ENCODE assay signal across 14 cellular contexts in the genomic region with DNA sequence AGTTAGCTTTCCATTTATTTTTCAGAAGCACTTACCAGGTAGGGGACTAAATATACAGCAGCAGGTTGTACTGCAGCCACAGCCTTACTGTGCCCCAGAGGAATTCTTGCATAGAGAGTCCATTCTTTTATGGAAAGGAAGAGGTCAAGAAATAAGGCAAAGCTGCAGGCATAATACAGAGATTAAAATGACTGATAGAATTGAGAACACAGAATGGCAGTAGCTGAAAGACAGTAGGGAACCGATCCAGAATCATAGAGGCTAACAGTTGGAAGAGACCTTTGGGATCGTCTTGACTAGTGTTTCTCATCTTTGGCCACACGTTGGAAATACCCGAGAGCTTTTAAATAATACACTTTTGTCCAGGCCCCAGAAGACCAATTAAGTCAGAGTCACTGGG.
DNase-seq lines count a peak whose midpoint lies in the region; ATAC-seq lines count a peak whose summit lies in the region.
"Had no signal": no experiment of that assay in that cellular context is flagged by ENCODE, and none has a peak within 500 bp of the region (broad histone marks: within the 10 kb centered on the region; RNA-seq: fewer than 3 reads in every experiment).

No MANE protein-coding gene starts in this region.

- no peak overlapping the region for H3K4me3 ChIP-seq in BLaER1 treated with 17β-estradiol and CSF1 and Interleukin-3, amounts not matched to agents 10 nM and 100 nM
- no peak overlapping the region for H3K4me3 ChIP-seq in neuronal stem cell (ENCODE audit: low read length in 2 of 2)
- H3K4me3 ChIP-seq: GM12878 had no signal

- H3K27ac ChIP-seq in BLaER1 treated with 17β-estradiol and CSF1 and Interleukin-3, amounts not matched to agents 10 nM and 100 nM, result peak overlapping the region in 8 of 11 experiments; percentile 59 to 83 (median 76); a peak in 13 of 22 replicates
- H3K27ac ChIP-seq in neuronal stem cell (replicated peaks; ENCODE audit: low read length), result peak overlapping the region; percentile 45

- peaks cover 0 to 16% (median 7%) of the 10 kb centered on the region in 11 experiments; a peak in 7 of 22 replicates for H3K9me3 ChIP-seq in BLaER1 treated with 17β-estradiol and CSF1 and Interleukin-3, amounts not matched to agents 10 nM and 100 nM (replicated peaks in 1 of 11)
- H3K9me3 ChIP-seq in neuronal stem cell (replicated peaks in 1 of 2; ENCODE audit: control insufficient read depth in 2 of 2, insufficient read depth in 1 of 2, low read depth in 1 of 2, low read length in 2 of 2), result no peaks in the 10 kb centered on the region

- H4K8ac ChIP-seq in neuronal stem cell (ENCODE audit: low read depth, low read length), result no peak overlapping the region

- H3K79me1 ChIP-seq in neuronal stem cell (ENCODE audit: low read depth, low read length), result no peaks in the 10 kb centered on the region

- no peak overlapping the region for H2BK15ac ChIP-seq in neuronal stem cell (ENCODE audit: low read length)

- no peak overlapping the region for H4K91ac ChIP-seq in neuronal stem cell (ENCODE audit: low read depth, low read length, poor library complexity)

- H3K27me3 ChIP-seq in BLaER1 treated with 17β-estradiol and CSF1 and Interleukin-3, amounts not matched to agents 10 nM and 100 nM, result no peaks in the 10 kb centered on the region
- H3K27me3 ChIP-seq in neuronal stem cell (ENCODE audit: control insufficient read depth in 3 of 3, insufficient read depth in 3 of 3, low read depth in 1 of 3, low read length in 3 of 3), result no peaks in the 10 kb centered on the region

- H4K20me1 ChIP-seq in BLaER1 treated with 17β-estradiol and CSF1 and Interleukin-3, amounts not matched to agents 10 nM and 100 nM, result no peaks in the 10 kb centered on the region

- H3K36me3 ChIP-seq in BLaER1 treated with 17β-estradiol and CSF1 and Interleukin-3, amounts not matched to agents 10 nM and 100 nM, result peaks cover 0 to 13% (median 0%) of the 10 kb centered on the region in 11 experiments; a peak in 5 of 22 replicates
- no peaks in the 10 kb centered on the region for H3K36me3 ChIP-seq in neuronal stem cell (replicated peaks in 1 of 2; ENCODE audit: control insufficient read depth in 2 of 2, insufficient read depth in 2 of 2, low read length in 2 of 2)

- no peak overlapping the region for H2BK5ac ChIP-seq in neuronal stem cell (ENCODE audit: low read length)

- H2AFZ ChIP-seq in neuronal stem cell (ENCODE audit: low read length), result no peak overlapping the region

- peaks cover 22 to 38% (median 33%) of the 10 kb centered on the region in 10 experiments for H3K4me1 ChIP-seq in BLaER1 treated with 17β-estradiol and CSF1 and Interleukin-3, amounts not matched to agents 10 nM and 100 nM
- peaks cover 11 to 14% of the 10 kb centered on the region in 2 donors for H3K4me1 ChIP-seq in neuronal stem cell (ENCODE audit: control insufficient read depth in 2 of 2, insufficient read depth in 1 of 2, low read depth in 1 of 2, low read length in 2 of 2)

- peak overlapping the region; percentile 11 to 86 (median 71); a peak in 20 of 22 replicates for H3K4me2 ChIP-seq in BLaER1 treated with 17β-estradiol and CSF1 and Interleukin-3, amounts not matched to agents 10 nM and 100 nM
- H3K4me2 ChIP-seq in neuronal stem cell (ENCODE audit: insufficient read depth, low read length, poor library complexity, severe bottlenecking), result no peak overlapping the region

- no peak overlapping the region for H3K4ac ChIP-seq in neuronal stem cell (ENCODE audit: low read length)

- H2BK120ac ChIP-seq in neuronal stem cell (ENCODE audit: low read depth, low read length), result no peak overlapping the region

- ATAC-seq in GM19467 (IDR thresholded peaks at IDR 0.05; ENCODE audit: unreplicated experiment), result no peak
- no peak for ATAC-seq in sciatic nerve
- ATAC-seq: CD8-positive, alpha-beta T cell; GM12878 had no signal

- H3K18ac ChIP-seq in neuronal stem cell (ENCODE audit: low read length), result no peak overlapping the region

- peak; percentile 69 for DNase-seq in SK-MEL-5 (ENCODE audit: low read depth, low spot score)
- DNase-seq in neuronal stem cell (ENCODE audit: low spot score), result no peak
- DNase-seq in sciatic nerve (ENCODE audit: low spot score), result no peak
- no peak for DNase-seq in NCI-H524 treated with DMSO at 0.1 percent for 48 hours (lab: John Stamatoyannopoulos, UW)
- DNase-seq: CD8-positive, alpha-beta T cell; COR-L47; DMS 273 treated with DMSO at 0.1 percent for 48 hours; DND-41; EL; H9; IMR-90 had no signal

- H2BK12ac ChIP-seq in neuronal stem cell (ENCODE audit: low read length), result no peak overlapping the region

- intact Hi-C loops in sciatic nerve (cut with DNase I), result no loop called here

- no peak overlapping the region for H3K23ac ChIP-seq in neuronal stem cell (ENCODE audit: low read depth, low read length, poor library complexity)

- no peak overlapping the region for H3K14ac ChIP-seq in neuronal stem cell (ENCODE audit: low read length)

- in situ Hi-C loops in SK-MEL-5 (cut with HindIII; ENCODE audit: low pct_unique_long_range_greater_than_20kb, low sequenced_read_pairs), result no loop called here

- H2AK5ac ChIP-seq in neuronal stem cell (ENCODE audit: low read depth, low read length), result no peak overlapping the region

- WGBS in neuronal stem cell (ENCODE audit: extremely low coverage in 2 of 2, insufficient read length in 2 of 2, insufficient replicate concordance in 1 of 2), 2 donors, result no CpG with 5 or more reads among the region's 4 CpGs

- no peak overlapping the region for H3K9ac ChIP-seq in BLaER1 treated with 17β-estradiol and CSF1 and Interleukin-3, amounts not matched to agents 10 nM and 100 nM
- H3K9ac ChIP-seq in neuronal stem cell (ENCODE audit: low read depth, low read length, poor library complexity), result no peak overlapping the region
